Comparison of ENCODE assay signal across 1 cellular context in genomic region chr18:35355140-35355618, GRCh38.
TF ChIP-seq lines count a peak whose summit lies in the region.

No MANE protein-coding gene starts in this region.

TF ChIP-seq in HepG2, 621 proteins besides CTCF, POLR2A, EP300 and RAD21 (continued from another document and continues in another):
- TF ChIP-seq, protein P1, sequence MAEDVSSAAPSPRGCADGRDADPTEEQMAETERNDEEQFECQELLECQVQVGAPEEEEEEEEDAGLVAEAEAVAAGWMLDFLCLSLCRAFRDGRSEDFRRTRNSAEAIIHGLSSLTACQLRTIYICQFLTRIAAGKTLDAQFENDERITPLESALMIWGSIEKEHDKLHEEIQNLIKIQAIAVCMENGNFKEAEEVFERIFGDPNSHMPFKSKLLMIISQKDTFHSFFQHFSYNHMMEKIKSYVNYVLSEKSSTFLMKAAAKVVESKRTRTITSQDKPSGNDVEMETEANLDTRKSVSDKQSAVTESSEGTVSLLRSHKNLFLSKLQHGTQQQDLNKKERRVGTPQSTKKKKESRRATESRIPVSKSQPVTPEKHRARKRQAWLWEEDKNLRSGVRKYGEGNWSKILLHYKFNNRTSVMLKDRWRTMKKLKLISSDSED (CRISPR knock-in tag; IDR thresholded peaks at IDR 0.05), result no peak
- no peak for TF ChIP-seq HCFC1 (IDR thresholded peaks at IDR 0.05; ENCODE audit: low read depth, low read length)
- no peak for TF ChIP-seq ZNF720 (CRISPR knock-in tag; IDR thresholded peaks at IDR 0.05)
- TF ChIP-seq TAF1 (CRISPR knock-in tag; IDR thresholded peaks at IDR 0.05), result no peak
- TF ChIP-seq ZNF619 (CRISPR knock-in tag; IDR thresholded peaks at IDR 0.05), result no peak
- TF ChIP-seq, protein P2, sequence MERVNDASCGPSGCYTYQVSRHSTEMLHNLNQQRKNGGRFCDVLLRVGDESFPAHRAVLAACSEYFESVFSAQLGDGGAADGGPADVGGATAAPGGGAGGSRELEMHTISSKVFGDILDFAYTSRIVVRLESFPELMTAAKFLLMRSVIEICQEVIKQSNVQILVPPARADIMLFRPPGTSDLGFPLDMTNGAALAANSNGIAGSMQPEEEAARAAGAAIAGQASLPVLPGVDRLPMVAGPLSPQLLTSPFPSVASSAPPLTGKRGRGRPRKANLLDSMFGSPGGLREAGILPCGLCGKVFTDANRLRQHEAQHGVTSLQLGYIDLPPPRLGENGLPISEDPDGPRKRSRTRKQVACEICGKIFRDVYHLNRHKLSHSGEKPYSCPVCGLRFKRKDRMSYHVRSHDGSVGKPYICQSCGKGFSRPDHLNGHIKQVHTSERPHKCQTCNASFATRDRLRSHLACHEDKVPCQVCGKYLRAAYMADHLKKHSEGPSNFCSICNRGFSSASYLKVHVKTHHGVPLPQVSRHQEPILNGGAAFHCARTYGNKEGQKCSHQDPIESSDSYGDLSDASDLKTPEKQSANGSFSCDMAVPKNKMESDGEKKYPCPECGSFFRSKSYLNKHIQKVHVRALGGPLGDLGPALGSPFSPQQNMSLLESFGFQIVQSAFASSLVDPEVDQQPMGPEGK (CRISPR knock-in tag; IDR thresholded peaks at IDR 0.05), result no peak
- TF ChIP-seq E2F5 (CRISPR knock-in tag; conservative IDR thresholded peaks at IDR 0.05), result no peak
- no peak for TF ChIP-seq HMG20B (CRISPR knock-in tag; conservative IDR thresholded peaks at IDR 0.05)
- no peak for TF ChIP-seq ZNF180 (CRISPR knock-in tag; IDR thresholded peaks at IDR 0.05; ENCODE audit: borderline replicate concordance, low read depth)
- no peak for TF ChIP-seq SOX6 (IDR thresholded peaks at IDR 0.05)
- TF ChIP-seq SOX6 (CRISPR knock-in tag; IDR thresholded peaks at IDR 0.05), result no peak; the same call in 1 of the 2 replicates
- no peak; the same call in 1 of the 2 replicates for TF ChIP-seq FOXK1 (CRISPR knock-in tag; IDR thresholded peaks at IDR 0.05; ENCODE audit: borderline replicate concordance, low read depth)
- TF ChIP-seq CBX2 (IDR thresholded peaks at IDR 0.05; ENCODE audit: low read depth, low read length), result no peak
- TF ChIP-seq CBX2 (CRISPR knock-in tag; IDR thresholded peaks at IDR 0.05; ENCODE audit: low read depth), result no peak
- no peak for TF ChIP-seq ZNF510 (CRISPR knock-in tag; IDR thresholded peaks at IDR 0.05; ENCODE audit: low read depth)
- TF ChIP-seq ZNF124 (CRISPR knock-in tag; IDR thresholded peaks at IDR 0.05), result no peak
- TF ChIP-seq, protein P3, sequence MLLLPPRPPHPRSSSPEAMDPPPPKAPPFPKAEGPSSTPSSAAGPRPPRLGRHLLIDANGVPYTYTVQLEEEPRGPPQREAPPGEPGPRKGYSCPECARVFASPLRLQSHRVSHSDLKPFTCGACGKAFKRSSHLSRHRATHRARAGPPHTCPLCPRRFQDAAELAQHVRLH (CRISPR knock-in tag; IDR thresholded peaks at IDR 0.05; ENCODE audit: borderline replicate concordance, low read depth), result no peak
- TF ChIP-seq ZFYVE20 (CRISPR knock-in tag; IDR thresholded peaks at IDR 0.05; ENCODE audit: borderline replicate concordance, low read depth), result no peak
- no peak for TF ChIP-seq ZBTB14 (CRISPR knock-in tag; IDR thresholded peaks at IDR 0.05)
- no peak for TF ChIP-seq PHF20 (CRISPR knock-in tag; IDR thresholded peaks at IDR 0.05)
- TF ChIP-seq ZZZ3 (CRISPR knock-in tag; IDR thresholded peaks at IDR 0.05; ENCODE audit: borderline replicate concordance), result no peak
- no peak for TF ChIP-seq CBX1 (IDR thresholded peaks at IDR 0.05; ENCODE audit: low read depth)
- TF ChIP-seq TOE1 (CRISPR knock-in tag; IDR thresholded peaks at IDR 0.05), result no peak
- TF ChIP-seq HDAC6 (IDR thresholded peaks at IDR 0.05; ENCODE audit: low read depth, low read length), result no peak
- no peak for TF ChIP-seq ETV6 (CRISPR knock-in tag; conservative IDR thresholded peaks at IDR 0.05)
- TF ChIP-seq SIX1 (CRISPR knock-in tag; IDR thresholded peaks at IDR 0.05; ENCODE audit: borderline replicate concordance), result peak; percentile 55; the same call in 1 of the 2 replicates
- TF ChIP-seq, protein P4, sequence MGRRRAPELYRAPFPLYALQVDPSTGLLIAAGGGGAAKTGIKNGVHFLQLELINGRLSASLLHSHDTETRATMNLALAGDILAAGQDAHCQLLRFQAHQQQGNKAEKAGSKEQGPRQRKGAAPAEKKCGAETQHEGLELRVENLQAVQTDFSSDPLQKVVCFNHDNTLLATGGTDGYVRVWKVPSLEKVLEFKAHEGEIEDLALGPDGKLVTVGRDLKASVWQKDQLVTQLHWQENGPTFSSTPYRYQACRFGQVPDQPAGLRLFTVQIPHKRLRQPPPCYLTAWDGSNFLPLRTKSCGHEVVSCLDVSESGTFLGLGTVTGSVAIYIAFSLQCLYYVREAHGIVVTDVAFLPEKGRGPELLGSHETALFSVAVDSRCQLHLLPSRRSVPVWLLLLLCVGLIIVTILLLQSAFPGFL (CRISPR knock-in tag; IDR thresholded peaks at IDR 0.05), result no peak
- no peak for TF ChIP-seq NCOA5 (CRISPR knock-in tag; IDR thresholded peaks at IDR 0.05)
- no peak for TF ChIP-seq KMT2B (CRISPR knock-in tag; IDR thresholded peaks at IDR 0.05)
- no peak for TF ChIP-seq SMARCE1 (IDR thresholded peaks at IDR 0.05; ENCODE audit: borderline replicate concordance)
- no peak for TF ChIP-seq XBP1 (CRISPR knock-in tag; IDR thresholded peaks at IDR 0.05)
- TF ChIP-seq ZNF230 (CRISPR knock-in tag; IDR thresholded peaks at IDR 0.05), result no peak
- TF ChIP-seq SKI (IDR thresholded peaks at IDR 0.05; ENCODE audit: partially characterized antibody), result no peak
- TF ChIP-seq ZNF317 (CRISPR knock-in tag; IDR thresholded peaks at IDR 0.05), result peak; percentile 82
- 0 out of 2 replicates have a peak, but pooled peaks have one; percentile 35 for TF ChIP-seq FOXO1 (CRISPR knock-in tag; IDR thresholded peaks at IDR 0.05)
- TF ChIP-seq ZNF644 (CRISPR knock-in tag; IDR thresholded peaks at IDR 0.05; ENCODE audit: low read depth), result 0 out of 2 replicates have a peak, but pooled peaks have one; percentile 30
- no peak for TF ChIP-seq NR2F6 (IDR thresholded peaks at IDR 0.05)
- 0 out of 2 replicates have a peak, but pooled peaks have one; percentile 19 for TF ChIP-seq NR2F6 (CRISPR knock-in tag; IDR thresholded peaks at IDR 0.05)
- TF ChIP-seq, protein P5, sequence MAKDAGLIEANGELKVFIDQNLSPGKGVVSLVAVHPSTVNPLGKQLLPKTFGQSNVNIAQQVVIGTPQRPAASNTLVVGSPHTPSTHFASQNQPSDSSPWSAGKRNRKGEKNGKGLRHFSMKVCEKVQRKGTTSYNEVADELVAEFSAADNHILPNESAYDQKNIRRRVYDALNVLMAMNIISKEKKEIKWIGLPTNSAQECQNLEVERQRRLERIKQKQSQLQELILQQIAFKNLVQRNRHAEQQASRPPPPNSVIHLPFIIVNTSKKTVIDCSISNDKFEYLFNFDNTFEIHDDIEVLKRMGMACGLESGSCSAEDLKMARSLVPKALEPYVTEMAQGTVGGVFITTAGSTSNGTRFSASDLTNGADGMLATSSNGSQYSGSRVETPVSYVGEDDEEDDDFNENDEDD (CRISPR knock-in tag; IDR thresholded peaks at IDR 0.05; ENCODE audit: borderline replicate concordance), result no peak
- no peak for TF ChIP-seq AHDC1 (CRISPR knock-in tag; IDR thresholded peaks at IDR 0.05; ENCODE audit: borderline replicate concordance)
- no peak for TF ChIP-seq DRAP1 (CRISPR knock-in tag; IDR thresholded peaks at IDR 0.05)
- no peak for TF ChIP-seq HIVEP1 (CRISPR knock-in tag; IDR thresholded peaks at IDR 0.05)
- TF ChIP-seq THRA (CRISPR knock-in tag; IDR thresholded peaks at IDR 0.05; ENCODE audit: borderline replicate concordance), result peak; percentile 17; the same call in 1 of the 2 replicates
- TF ChIP-seq ELK4 (CRISPR knock-in tag; IDR thresholded peaks at IDR 0.05; ENCODE audit: borderline replicate concordance), result no peak
- TF ChIP-seq REPIN1 (CRISPR knock-in tag; IDR thresholded peaks at IDR 0.05; ENCODE audit: borderline replicate concordance, low read depth), result peak; percentile 59; the same call in 1 of the 2 replicates
- no peak for TF ChIP-seq ZNF496 (CRISPR knock-in tag; IDR thresholded peaks at IDR 0.05; ENCODE audit: insufficient replicate concordance)
- TF ChIP-seq CCDC6 (CRISPR knock-in tag; IDR thresholded peaks at IDR 0.05), result no peak
- TF ChIP-seq NFIC (IDR thresholded peaks at IDR 0.05; ENCODE audit: low read length), result no peak
